1 cellular context compared by ENCODE assay signal in the genomic region with DNA sequence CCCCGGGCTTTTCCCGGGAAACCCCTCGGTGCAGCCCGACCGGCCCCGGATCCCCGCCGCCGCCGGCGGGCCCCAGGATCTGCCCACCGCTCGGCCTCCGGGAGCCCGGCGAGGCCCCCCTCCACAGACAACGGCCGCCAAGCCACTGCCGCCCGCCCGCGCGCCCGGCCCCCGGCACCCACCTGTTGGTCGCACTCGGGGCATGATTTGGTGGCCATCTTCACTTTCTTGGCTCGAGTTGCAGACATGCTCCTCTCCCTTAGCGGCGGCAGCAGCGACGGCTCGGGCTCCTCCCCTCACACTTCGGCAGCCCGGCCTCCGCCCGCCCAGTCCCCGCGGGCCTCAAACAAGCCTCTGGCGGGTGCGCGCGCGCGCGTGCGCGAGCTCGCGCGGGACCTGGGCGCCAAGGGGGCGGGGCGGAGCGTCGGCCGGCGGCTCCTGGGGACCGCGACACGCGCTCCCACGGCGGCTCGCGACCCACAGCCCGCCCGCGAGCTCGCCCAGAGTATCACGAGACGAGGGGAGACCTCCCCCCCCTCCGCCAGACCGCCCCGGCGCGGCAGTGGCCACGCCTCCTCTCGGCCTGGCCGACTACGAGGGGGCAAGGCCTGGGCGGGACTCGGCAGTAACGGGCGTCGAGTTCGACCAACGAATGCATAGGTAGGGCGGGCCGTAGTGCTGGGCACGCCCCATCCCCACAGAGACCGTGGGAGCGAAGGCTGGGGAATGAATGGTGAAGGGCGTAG.
TF ChIP-seq lines count a peak whose summit lies in the region.

A gene with protein sequence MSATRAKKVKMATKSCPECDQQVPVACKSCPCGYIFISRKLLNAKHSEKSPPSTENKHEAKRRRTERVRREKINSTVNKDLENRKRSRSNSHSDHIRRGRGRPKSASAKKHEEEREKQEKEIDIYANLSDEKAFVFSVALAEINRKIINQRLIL (minus strand): TSS at position 279 of the 746 bp plus-strand sequence. CDS start 31 bp downstream, at position 248.

TF ChIP-seq in HepG2, 621 proteins besides CTCF, POLR2A, EP300 and RAD21 (continued from another document and continues in another):
- TF ChIP-seq PHF8 (CRISPR knock-in tag; IDR thresholded peaks at IDR 0.05) = peak; percentile 83
- no peak for TF ChIP-seq TARDBP (CRISPR knock-in tag; IDR thresholded peaks at IDR 0.05)
- TF ChIP-seq SRSF4 (IDR thresholded peaks at IDR 0.05; ENCODE audit: low read depth, low read length, poor library complexity, severe bottlenecking) = no peak
- no peak for TF ChIP-seq ZBTB3 (CRISPR knock-in tag; IDR thresholded peaks at IDR 0.05; ENCODE audit: borderline replicate concordance, low read depth)
- no peak for TF ChIP-seq ZNF572 (CRISPR knock-in tag; IDR thresholded peaks at IDR 0.05)
- 0 out of 2 replicates have a peak, but pooled peaks have one; percentile 46 for TF ChIP-seq ZSCAN21 (CRISPR knock-in tag; IDR thresholded peaks at IDR 0.05; ENCODE audit: borderline replicate concordance)
- TF ChIP-seq HNRNPL (IDR thresholded peaks at IDR 0.05; ENCODE audit: low read depth, low read length) = no peak
- peak; percentile 70; the same call in 1 of the 2 replicates for TF ChIP-seq ERF (CRISPR knock-in tag; IDR thresholded peaks at IDR 0.05)
- no peak; the same call in 1 of the 2 replicates for TF ChIP-seq ZIK1 (CRISPR knock-in tag; IDR thresholded peaks at IDR 0.05; ENCODE audit: borderline replicate concordance, low read depth)
- no peak for TF ChIP-seq SNRNP70 (IDR thresholded peaks at IDR 0.05; ENCODE audit: low read depth, low read length)
- 0 out of 2 replicates have a peak, but pooled peaks have one; percentile 44 for TF ChIP-seq PCBP1 (IDR thresholded peaks at IDR 0.05; ENCODE audit: borderline replicate concordance, low read depth, low read length)
- TF ChIP-seq, protein P1, sequence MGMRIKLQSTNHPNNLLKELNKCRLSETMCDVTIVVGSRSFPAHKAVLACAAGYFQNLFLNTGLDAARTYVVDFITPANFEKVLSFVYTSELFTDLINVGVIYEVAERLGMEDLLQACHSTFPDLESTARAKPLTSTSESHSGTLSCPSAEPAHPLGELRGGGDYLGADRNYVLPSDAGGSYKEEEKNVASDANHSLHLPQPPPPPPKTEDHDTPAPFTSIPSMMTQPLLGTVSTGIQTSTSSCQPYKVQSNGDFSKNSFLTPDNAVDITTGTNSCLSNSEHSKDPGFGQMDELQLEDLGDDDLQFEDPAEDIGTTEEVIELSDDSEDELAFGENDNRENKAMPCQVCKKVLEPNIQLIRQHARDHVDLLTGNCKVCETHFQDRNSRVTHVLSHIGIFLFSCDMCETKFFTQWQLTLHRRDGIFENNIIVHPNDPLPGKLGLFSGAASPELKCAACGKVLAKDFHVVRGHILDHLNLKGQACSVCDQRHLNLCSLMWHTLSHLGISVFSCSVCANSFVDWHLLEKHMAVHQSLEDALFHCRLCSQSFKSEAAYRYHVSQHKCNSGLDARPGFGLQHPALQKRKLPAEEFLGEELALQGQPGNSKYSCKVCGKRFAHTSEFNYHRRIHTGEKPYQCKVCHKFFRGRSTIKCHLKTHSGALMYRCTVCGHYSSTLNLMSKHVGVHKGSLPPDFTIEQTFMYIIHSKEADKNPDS (CRISPR knock-in tag; IDR thresholded peaks at IDR 0.05) = no peak; the same call in 1 of the 2 replicates
- TF ChIP-seq FOXP1 (IDR thresholded peaks at IDR 0.05) = no peak
- TF ChIP-seq FOXP1 (CRISPR knock-in tag; IDR thresholded peaks at IDR 0.05) = no peak
- no peak for TF ChIP-seq LCORL (IDR thresholded peaks at IDR 0.05)
- peak; percentile 34; the same call in 1 of the 2 replicates for TF ChIP-seq LCORL (CRISPR knock-in tag; IDR thresholded peaks at IDR 0.05)
- TF ChIP-seq, protein P2, sequence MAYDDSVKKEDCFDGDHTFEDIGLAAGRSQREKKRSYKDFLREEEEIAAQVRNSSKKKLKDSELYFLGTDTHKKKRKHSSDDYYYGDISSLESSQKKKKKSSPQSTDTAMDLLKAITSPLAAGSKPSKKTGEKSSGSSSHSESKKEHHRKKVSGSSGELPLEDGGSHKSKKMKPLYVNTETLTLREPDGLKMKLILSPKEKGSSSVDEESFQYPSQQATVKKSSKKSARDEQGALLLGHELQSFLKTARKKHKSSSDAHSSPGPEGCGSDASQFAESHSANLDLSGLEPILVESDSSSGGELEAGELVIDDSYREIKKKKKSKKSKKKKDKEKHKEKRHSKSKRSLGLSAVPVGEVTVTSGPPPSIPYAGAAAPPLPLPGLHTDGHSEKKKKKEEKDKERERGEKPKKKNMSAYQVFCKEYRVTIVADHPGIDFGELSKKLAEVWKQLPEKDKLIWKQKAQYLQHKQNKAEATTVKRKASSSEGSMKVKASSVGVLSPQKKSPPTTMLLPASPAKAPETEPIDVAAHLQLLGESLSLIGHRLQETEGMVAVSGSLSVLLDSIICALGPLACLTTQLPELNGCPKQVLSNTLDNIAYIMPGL (CRISPR knock-in tag; IDR thresholded peaks at IDR 0.05; ENCODE audit: borderline replicate concordance in 1 of 2, low read depth in 1 of 2) = peak; percentile 38 to 47; a peak in 2 of 4 replicates
- TF ChIP-seq, protein P3, sequence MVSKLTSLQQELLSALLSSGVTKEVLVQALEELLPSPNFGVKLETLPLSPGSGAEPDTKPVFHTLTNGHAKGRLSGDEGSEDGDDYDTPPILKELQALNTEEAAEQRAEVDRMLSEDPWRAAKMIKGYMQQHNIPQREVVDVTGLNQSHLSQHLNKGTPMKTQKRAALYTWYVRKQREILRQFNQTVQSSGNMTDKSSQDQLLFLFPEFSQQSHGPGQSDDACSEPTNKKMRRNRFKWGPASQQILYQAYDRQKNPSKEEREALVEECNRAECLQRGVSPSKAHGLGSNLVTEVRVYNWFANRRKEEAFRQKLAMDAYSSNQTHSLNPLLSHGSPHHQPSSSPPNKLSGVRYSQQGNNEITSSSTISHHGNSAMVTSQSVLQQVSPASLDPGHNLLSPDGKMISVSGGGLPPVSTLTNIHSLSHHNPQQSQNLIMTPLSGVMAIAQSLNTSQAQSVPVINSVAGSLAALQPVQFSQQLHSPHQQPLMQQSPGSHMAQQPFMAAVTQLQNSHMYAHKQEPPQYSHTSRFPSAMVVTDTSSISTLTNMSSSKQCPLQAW (CRISPR knock-in tag; IDR thresholded peaks at IDR 0.05) = 0 out of 2 replicates have a peak, but pooled peaks have one; percentile 24
- TF ChIP-seq, protein P4, sequence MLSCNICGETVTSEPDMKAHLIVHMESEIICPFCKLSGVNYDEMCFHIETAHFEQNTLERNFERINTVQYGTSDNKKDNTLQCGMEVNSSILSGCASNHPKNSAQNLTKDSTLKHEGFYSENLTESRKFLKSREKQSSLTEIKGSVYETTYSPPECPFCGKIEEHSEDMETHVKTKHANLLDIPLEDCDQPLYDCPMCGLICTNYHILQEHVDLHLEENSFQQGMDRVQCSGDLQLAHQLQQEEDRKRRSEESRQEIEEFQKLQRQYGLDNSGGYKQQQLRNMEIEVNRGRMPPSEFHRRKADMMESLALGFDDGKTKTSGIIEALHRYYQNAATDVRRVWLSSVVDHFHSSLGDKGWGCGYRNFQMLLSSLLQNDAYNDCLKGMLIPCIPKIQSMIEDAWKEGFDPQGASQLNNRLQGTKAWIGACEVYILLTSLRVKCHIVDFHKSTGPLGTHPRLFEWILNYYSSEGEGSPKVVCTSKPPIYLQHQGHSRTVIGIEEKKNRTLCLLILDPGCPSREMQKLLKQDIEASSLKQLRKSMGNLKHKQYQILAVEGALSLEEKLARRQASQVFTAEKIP (CRISPR knock-in tag; IDR thresholded peaks at IDR 0.05; ENCODE audit: borderline replicate concordance) = no peak
- TF ChIP-seq TRIM24 (CRISPR knock-in tag; IDR thresholded peaks at IDR 0.05) = no peak
- no peak for TF ChIP-seq ZNF12 (CRISPR knock-in tag; IDR thresholded peaks at IDR 0.05)
- TF ChIP-seq ZNF234 (CRISPR knock-in tag; conservative IDR thresholded peaks at IDR 0.05) = no peak
- 0 out of 2 replicates have a peak, but pooled peaks have one; percentile 30 for TF ChIP-seq ZFYVE20 (CRISPR knock-in tag; IDR thresholded peaks at IDR 0.05; ENCODE audit: borderline replicate concordance, low read depth)
- TF ChIP-seq, protein P5, sequence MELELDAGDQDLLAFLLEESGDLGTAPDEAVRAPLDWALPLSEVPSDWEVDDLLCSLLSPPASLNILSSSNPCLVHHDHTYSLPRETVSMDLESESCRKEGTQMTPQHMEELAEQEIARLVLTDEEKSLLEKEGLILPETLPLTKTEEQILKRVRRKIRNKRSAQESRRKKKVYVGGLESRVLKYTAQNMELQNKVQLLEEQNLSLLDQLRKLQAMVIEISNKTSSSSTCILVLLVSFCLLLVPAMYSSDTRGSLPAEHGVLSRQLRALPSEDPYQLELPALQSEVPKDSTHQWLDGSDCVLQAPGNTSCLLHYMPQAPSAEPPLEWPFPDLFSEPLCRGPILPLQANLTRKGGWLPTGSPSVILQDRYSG (CRISPR knock-in tag; IDR thresholded peaks at IDR 0.05) = no peak
- 0 out of 2 replicates have a peak, but pooled peaks have one; percentile 36 for TF ChIP-seq IRX3 (CRISPR knock-in tag; IDR thresholded peaks at IDR 0.05; ENCODE audit: borderline replicate concordance, low read depth)
- TF ChIP-seq ZNF451 (CRISPR knock-in tag; IDR thresholded peaks at IDR 0.05) = no peak
- no peak for TF ChIP-seq IKZF4 (CRISPR knock-in tag; IDR thresholded peaks at IDR 0.05; ENCODE audit: borderline replicate concordance, low read depth, not compliant biosample characterization)
- TF ChIP-seq CHD4 (IDR thresholded peaks at IDR 0.05; ENCODE audit: borderline replicate concordance, low read length) = no peak
- no peak for TF ChIP-seq ZNF160 (CRISPR knock-in tag; IDR thresholded peaks at IDR 0.05)
- peak; percentile 6 for TF ChIP-seq TEAD3 (CRISPR knock-in tag; optimal IDR thresholded peaks at IDR 0.05; ENCODE audit: borderline replicate concordance)
- TF ChIP-seq ATF7 (IDR thresholded peaks at IDR 0.05) = no peak
- no peak for TF ChIP-seq ATF7 (CRISPR knock-in tag; IDR thresholded peaks at IDR 0.05)
- no peak for TF ChIP-seq EZH2 (conservative IDR thresholded peaks at IDR 0.05; ENCODE audit: low read depth, low read length)
- peak; percentile 70; the same call in 1 of the 2 replicates for TF ChIP-seq SALL1 (CRISPR knock-in tag; IDR thresholded peaks at IDR 0.05)
- no peak for TF ChIP-seq U2AF1 (optimal IDR thresholded peaks at IDR 0.05; ENCODE audit: low read depth, low read length)
- no peak for TF ChIP-seq ZNF296 (CRISPR knock-in tag; conservative IDR thresholded peaks at IDR 0.05)
- TF ChIP-seq HDAC2 (CRISPR knock-in tag; IDR thresholded peaks at IDR 0.05) = peak; percentile 27; the same call in 1 of the 2 replicates
- no peak for TF ChIP-seq ZNF644 (CRISPR knock-in tag; IDR thresholded peaks at IDR 0.05; ENCODE audit: low read depth)
- TF ChIP-seq, protein P6, sequence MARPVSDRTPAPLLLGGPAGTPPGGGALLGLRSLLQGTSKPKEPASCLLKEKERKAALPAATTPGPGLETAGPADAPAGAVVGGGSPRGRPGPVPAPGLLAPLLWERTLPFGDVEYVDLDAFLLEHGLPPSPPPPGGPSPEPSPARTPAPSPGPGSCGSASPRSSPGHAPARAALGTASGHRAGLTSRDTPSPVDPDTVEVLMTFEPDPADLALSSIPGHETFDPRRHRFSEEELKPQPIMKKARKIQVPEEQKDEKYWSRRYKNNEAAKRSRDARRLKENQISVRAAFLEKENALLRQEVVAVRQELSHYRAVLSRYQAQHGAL (CRISPR knock-in tag; IDR thresholded peaks at IDR 0.05; ENCODE audit: not compliant biosample characterization) = no peak
- no peak for TF ChIP-seq CEBPB (IDR thresholded peaks at IDR 0.05; ENCODE audit: borderline replicate concordance, low read depth, low read length)
- TF ChIP-seq NFRKB (IDR thresholded peaks at IDR 0.05) = no peak
- no peak for TF ChIP-seq ZNF776 (CRISPR knock-in tag; IDR thresholded peaks at IDR 0.05)
- TF ChIP-seq ZNF468 (CRISPR knock-in tag; IDR thresholded peaks at IDR 0.05) = no peak
- TF ChIP-seq, protein P7, sequence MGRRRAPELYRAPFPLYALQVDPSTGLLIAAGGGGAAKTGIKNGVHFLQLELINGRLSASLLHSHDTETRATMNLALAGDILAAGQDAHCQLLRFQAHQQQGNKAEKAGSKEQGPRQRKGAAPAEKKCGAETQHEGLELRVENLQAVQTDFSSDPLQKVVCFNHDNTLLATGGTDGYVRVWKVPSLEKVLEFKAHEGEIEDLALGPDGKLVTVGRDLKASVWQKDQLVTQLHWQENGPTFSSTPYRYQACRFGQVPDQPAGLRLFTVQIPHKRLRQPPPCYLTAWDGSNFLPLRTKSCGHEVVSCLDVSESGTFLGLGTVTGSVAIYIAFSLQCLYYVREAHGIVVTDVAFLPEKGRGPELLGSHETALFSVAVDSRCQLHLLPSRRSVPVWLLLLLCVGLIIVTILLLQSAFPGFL (CRISPR knock-in tag; IDR thresholded peaks at IDR 0.05) = no peak
- no peak for TF ChIP-seq ZNF10 (CRISPR knock-in tag; IDR thresholded peaks at IDR 0.05; ENCODE audit: borderline replicate concordance, low read depth)
- no peak for TF ChIP-seq ZFP36 (IDR thresholded peaks at IDR 0.05; ENCODE audit: borderline replicate concordance, low read depth, low read length, partially characterized antibody)
- peak; percentile 57; the same call in 1 of the 2 replicates for TF ChIP-seq GFI1 (CRISPR knock-in tag; IDR thresholded peaks at IDR 0.05; ENCODE audit: borderline replicate concordance)
- no peak for TF ChIP-seq KDM1A (CRISPR knock-in tag; IDR thresholded peaks at IDR 0.05)
- 0 out of 2 replicates have a peak, but pooled peaks have one; percentile 51 for TF ChIP-seq KLF11 (CRISPR knock-in tag; IDR thresholded peaks at IDR 0.05)
- no peak for TF ChIP-seq ZNF629 (CRISPR knock-in tag; conservative IDR thresholded peaks at IDR 0.05)
- TF ChIP-seq, protein P8, sequence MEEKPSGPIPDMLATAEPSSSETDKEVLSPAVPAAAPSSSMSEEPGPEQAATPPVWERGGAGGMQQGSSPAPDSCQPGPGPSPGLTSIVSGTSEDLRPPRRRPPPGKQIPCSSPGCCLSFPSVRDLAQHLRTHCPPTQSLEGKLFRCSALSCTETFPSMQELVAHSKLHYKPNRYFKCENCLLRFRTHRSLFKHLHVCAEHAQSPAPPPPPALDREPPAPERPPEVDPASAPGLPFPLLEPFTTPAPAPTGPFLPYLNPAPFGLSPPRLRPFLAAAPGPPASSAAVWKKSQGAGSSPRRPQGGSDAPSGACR (CRISPR knock-in tag; IDR thresholded peaks at IDR 0.05) = peak; percentile 22; the same call in 1 of the 2 replicates
- no peak for TF ChIP-seq ZNF432 (CRISPR knock-in tag; IDR thresholded peaks at IDR 0.05; ENCODE audit: borderline replicate concordance)
